In genomic region chr2:39851251-39851650, GRCh38 we compare ENCODE assay signal across 10 cellular contexts.
A peak's percentile ranks its signal among the peaks of the same experiment; 100 is the strongest.
DNase-seq lines count a peak whose midpoint lies in the region; ATAC-seq and TF ChIP-seq lines count a peak whose summit lies in the region.
"Had no signal": no experiment of that assay in that cellular context is flagged by ENCODE, and none has a peak within 500 bp of the region (broad histone marks: within the 10 kb centered on the region; RNA-seq: fewer than 3 reads in every experiment).

No MANE protein-coding gene starts in this region.

- H3K9me3 ChIP-seq in HAP-1, result no peaks in the 10 kb centered on the region
- H3K9me3 ChIP-seq in CD4-positive, alpha-beta T cell (ENCODE audit: control insufficient read depth, low read length), result no peaks in the 10 kb centered on the region
- H3K9me3 ChIP-seq: pancreas had no signal

- TF ChIP-seq CTCF in CD4-positive, alpha-beta T cell (IDR thresholded peaks at IDR 0.05), result no peak

- POLR2A ChIA-PET in CD4-positive, alpha-beta T cell (lab: Charles Lee), result no interaction called here

- H3K36me3 ChIP-seq in HAP-1 (replicated peaks), result no peaks in the 10 kb centered on the region
- H3K36me3 ChIP-seq: pancreas had no signal

- H3K27me3 Mint-ChIP-seq in CD4-positive, alpha-beta T cell, result peaks cover 15% of the 10 kb centered on the region

- in situ Hi-C loops in HAP-1 (cut with MboI; ENCODE audit: low sequenced_read_pairs), result no loop called here

- no peak overlapping the region for H3K27ac ChIP-seq in CD4-positive, alpha-beta T cell (ENCODE audit: low read depth, low read length)
- H3K27ac ChIP-seq: pancreas had no signal

- no peaks in the 10 kb centered on the region for H3K36me3 Mint-ChIP-seq in CD4-positive, alpha-beta T cell (ENCODE audit: low read depth)

- peaks cover 55% of the 10 kb centered on the region for H3K4me1 ChIP-seq in HAP-1
- H3K4me1 ChIP-seq: pancreas had no signal

- no peak overlapping the region for H3K27ac Mint-ChIP-seq in CD4-positive, alpha-beta T cell

- no peak for ATAC-seq in HG03442 (IDR thresholded peaks at IDR 0.05; ENCODE audit: unreplicated experiment)
- ATAC-seq in CD4-positive, alpha-beta T cell (ENCODE audit: poor library complexity), result no peak
- no peak for ATAC-seq in left lobe of liver

- peaks cover 6% of the 10 kb centered on the region for H3K4me1 Mint-ChIP-seq in CD4-positive, alpha-beta T cell (ENCODE audit: low read depth)

- CTCF ChIA-PET in CD4-positive, alpha-beta T cell (lab: Charles Lee), result no interaction called here

- no peaks in the 10 kb centered on the region for H3K27me3 ChIP-seq in HAP-1 (ENCODE audit: low read depth)
- H3K27me3 ChIP-seq in CD4-positive, alpha-beta T cell (ENCODE audit: control insufficient read depth, insufficient read depth, low read length), result no peaks in the 10 kb centered on the region
- H3K27me3 ChIP-seq: pancreas had no signal

- no peaks in the 10 kb centered on the region for H3K9me3 Mint-ChIP-seq in CD4-positive, alpha-beta T cell

- DNase-seq in AG20443 (ENCODE audit: low spot score) (peak; percentile 62), HAP-1 (ENCODE audit: low spot score in 2 of 2) (peak; percentile 85 to 99), NCI-H2227 (lab: John Stamatoyannopoulos, UW; ENCODE audit: unreplicated experiment) (peak; percentile 55), left kidney (ENCODE audit: low read depth, low spot score) (peak; percentile 32), HT-29 (ENCODE audit: low spot score) (no peak), left lobe of liver (ENCODE audit: low spot score) (no peak)
- DNase-seq in CD4-positive, alpha-beta T cell, result no peak
- DNase-seq: AML-193, pancreas had no signal

- H3K4me3 Mint-ChIP-seq in CD4-positive, alpha-beta T cell, result no peak overlapping the region

- intact Hi-C loops in CD4-positive, alpha-beta T cell (cut with DNase I, micrococcal nuclease), result no loop called here

- H3K4me3 ChIP-seq in HAP-1, result peak overlapping the region; percentile 3
- H3K4me3 ChIP-seq: pancreas had no signal

Comparison
In these comparisons a context has a peak if more than half of its experiments do, and no peak if none do; other contexts are left out.
1. DNase-seq: peak in AG20443 (single experiment), HAP-1 (2 of 2), NCI-H2227 (single experiment) and left kidney (single experiment); none in HT-29 (single experiment), CD4-positive, alpha-beta T cell (0 of 10) and left lobe of liver (single experiment).